18 cellular contexts compared by ENCODE assay signal in the genomic region with DNA sequence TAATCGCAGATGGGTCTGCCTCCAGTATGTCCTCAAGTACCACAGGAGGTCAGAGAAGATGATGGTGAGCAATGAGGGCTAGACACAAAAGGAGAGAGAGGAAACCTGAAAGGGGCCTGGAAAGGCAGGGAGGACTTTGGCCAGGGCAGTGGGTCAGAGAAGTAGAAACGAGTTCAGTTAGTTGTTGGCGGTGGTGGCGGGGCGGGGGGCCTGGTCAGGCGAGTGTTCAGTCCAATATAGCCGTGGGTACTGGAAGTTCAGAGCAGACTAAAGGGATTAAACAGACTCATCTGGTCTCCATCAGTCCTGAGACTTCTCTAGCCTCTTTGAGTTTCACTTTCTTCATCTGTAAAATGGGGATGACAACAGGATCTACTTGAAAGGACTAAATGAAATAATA.
"Had no signal": no experiment of that assay in that cellular context is flagged by ENCODE, and none has a peak within 500 bp of the region (broad histone marks: within the 10 kb centered on the region; RNA-seq: fewer than 3 reads in every experiment).

No MANE protein-coding gene starts in this region.

- H3K4me3 ChIP-seq: body of pancreas, coronary artery, gastrocnemius medialis, heart left ventricle, mucosa of descending colon, tibial artery had no signal

- H3K9me3 Mint-ChIP-seq: activated naive CD8-positive, alpha-beta T cell treated with anti-CD3 and anti-CD28 coated beads for 36 hours; stimulated activated naive B cell treated with anti-CD40 and anti-IgM and Interleukin-4, amounts not matched to agents 10 μg/mL and 1 μg/mL and 100 μg/mL, for 72 hours had no signal

- H3K36me3 Mint-ChIP-seq: naive B cell had no signal

- DNase-seq: activated CD4-positive, alpha-beta T cell treated with anti-CD3 and anti-CD28 coated beads for 1 hour; activated naive CD4-positive, alpha-beta T cell; activated naive CD8-positive, alpha-beta T cell treated with anti-CD3 and anti-CD28 coated beads for 36 hours; amniotic stem cell; body of pancreas; central memory CD4-positive, alpha-beta T cell; gastrocnemius medialis; heart left ventricle; left ventricle myocardium superior; mucosa of descending colon; naive B cell; stimulated activated CD4-positive, alpha-beta T cell treated with anti-CD3 and anti-CD28 coated beads, Interleukin-4, amount 100 ng/mL, for 4 hours; stimulated activated naive B cell treated with anti-CD40 and anti-IgM and Interleukin-4, amounts not matched to agents 10 μg/mL and 1 μg/mL and 100 μg/mL, for 72 hours; T1000; tibial artery had no signal

- H3K36me3 ChIP-seq: gastrocnemius medialis, heart left ventricle, tibial artery had no signal

- H3K27me3 Mint-ChIP-seq: activated naive CD8-positive, alpha-beta T cell treated with anti-CD3 and anti-CD28 coated beads for 36 hours; naive B cell; stimulated activated naive B cell treated with anti-CD40 and anti-IgM and Interleukin-4, amounts not matched to agents 10 μg/mL and 1 μg/mL and 100 μg/mL, for 72 hours had no signal

- ATAC-seq: body of pancreas; gastrocnemius medialis; heart left ventricle; left ventricle myocardium superior; mucosa of descending colon; sciatic nerve; stimulated activated naive B cell treated with anti-CD40 and anti-IgM and Interleukin-4, amounts not matched to agents 10 μg/mL and 1 μg/mL and 100 μg/mL, for 72 hours had no signal

- H2AFZ ChIP-seq: parathyroid adenoma had no signal

- H3K27me3 ChIP-seq: body of pancreas, gastrocnemius medialis, heart left ventricle, tibial artery had no signal

- H3K27ac Mint-ChIP-seq: activated naive CD8-positive, alpha-beta T cell treated with anti-CD3 and anti-CD28 coated beads for 36 hours; stimulated activated naive B cell treated with anti-CD40 and anti-IgM and Interleukin-4, amounts not matched to agents 10 μg/mL and 1 μg/mL and 100 μg/mL, for 72 hours had no signal

- H3K4me1 ChIP-seq: body of pancreas had no signal

- H3K9me3 ChIP-seq: body of pancreas, gastrocnemius medialis, heart left ventricle, mucosa of descending colon, tibial artery had no signal

- H3K9ac ChIP-seq: parathyroid adenoma had no signal

- H3K4me3 Mint-ChIP-seq: activated naive CD8-positive, alpha-beta T cell treated with anti-CD3 and anti-CD28 coated beads for 36 hours; naive B cell; stimulated activated naive B cell treated with anti-CD40 and anti-IgM and Interleukin-4, amounts not matched to agents 10 μg/mL and 1 μg/mL and 100 μg/mL, for 72 hours had no signal

- H3K27ac ChIP-seq: body of pancreas, coronary artery, tibial artery had no signal

- H3K79me2 ChIP-seq: parathyroid adenoma had no signal
